8 cellular contexts compared by ENCODE assay signal in genomic region chr10:112383325-112383724, GRCh38. TPM values are rescaled to one million over a fixed set of nuclear protein-coding genes. Genes with fewer than 3 reads are reported as not detected.
DNase-seq lines count a peak whose midpoint lies in the region; TF ChIP-seq lines count a peak whose summit lies in the region.
"Had no signal": no experiment of that assay in that cellular context is flagged by ENCODE, and none has a peak within 500 bp of the region (broad histone marks: within the 10 kb centered on the region; RNA-seq: fewer than 3 reads in every experiment).

No MANE protein-coding gene starts in this region.

- peak overlapping the region; percentile 85 for H3K27ac Mint-ChIP-seq in progenitor cell of endocrine pancreas
- H3K27ac Mint-ChIP-seq: activated naive CD8-positive, alpha-beta T cell treated with anti-CD3 and anti-CD28 coated beads, Interleukin-2, amount 10 ng/mL, durations not matched to agents 7 days and 5 days had no signal

- H3K27me3 Mint-ChIP-seq in progenitor cell of endocrine pancreas: no peaks in the 10 kb centered on the region
- H3K27me3 Mint-ChIP-seq: activated naive CD8-positive, alpha-beta T cell treated with anti-CD3 and anti-CD28 coated beads, Interleukin-2, amount 10 ng/mL, durations not matched to agents 7 days and 5 days had no signal

- H3K36me3 ChIP-seq in fibroblast of lung (ENCODE audit: control insufficient read depth, insufficient read depth, low read length) (no peaks in the 10 kb centered on the region), uterus (no peaks in the 10 kb centered on the region)

- peak; percentile 35 for DNase-seq in ELF-1 (ENCODE audit: low read depth, low spot score)
- DNase-seq in NCI-H226: peak; percentile 67
- DNase-seq in fibroblast of lung (ENCODE audit: low read depth in 2 of 2): peak; percentile 72 to 79
- DNase-seq in progenitor cell of endocrine pancreas (ENCODE audit: low spot score, unreplicated experiment): no peak
- no peak for DNase-seq in uterus
- no peak for DNase-seq in GM13976 (ENCODE audit: low spot score)
- no peak for DNase-seq in hypothalamus (lab: John Stamatoyannopoulos, UW)
- DNase-seq: activated naive CD8-positive, alpha-beta T cell treated with anti-CD3 and anti-CD28 coated beads, Interleukin-2, amount 10 ng/mL, durations not matched to agents 7 days and 5 days had no signal

- H3K9me3 ChIP-seq in fibroblast of lung (ENCODE audit: control insufficient read depth, insufficient read depth, low read depth, low read length) (no peaks in the 10 kb centered on the region), uterus (no peaks in the 10 kb centered on the region)

- no peaks in the 10 kb centered on the region for H3K79me2 ChIP-seq in fibroblast of lung (ENCODE audit: control insufficient read depth, insufficient read depth, low read length)

- H3K9ac ChIP-seq in fibroblast of lung (ENCODE audit: insufficient read depth, low read length): no peak overlapping the region

- H4K20me1 ChIP-seq in fibroblast of lung (ENCODE audit: control insufficient read depth, extremely low read depth, insufficient read depth, low read length): no peaks in the 10 kb centered on the region

- H3K4me1 Mint-ChIP-seq in progenitor cell of endocrine pancreas (ENCODE audit: low read depth): peaks cover 36% of the 10 kb centered on the region

- H3K27me3 ChIP-seq in fibroblast of lung (ENCODE audit: control insufficient read depth, insufficient read depth, low read length) (no peaks in the 10 kb centered on the region), uterus (no peaks in the 10 kb centered on the region)

- H3K36me3 Mint-ChIP-seq in progenitor cell of endocrine pancreas (ENCODE audit: insufficient read depth): no peaks in the 10 kb centered on the region

- no peaks in the 10 kb centered on the region for H3K9me3 Mint-ChIP-seq in progenitor cell of endocrine pancreas (ENCODE audit: low read depth)
- H3K9me3 Mint-ChIP-seq: activated naive CD8-positive, alpha-beta T cell treated with anti-CD3 and anti-CD28 coated beads, Interleukin-2, amount 10 ng/mL, durations not matched to agents 7 days and 5 days had no signal

- H3K4me3 Mint-ChIP-seq in progenitor cell of endocrine pancreas (ENCODE audit: low read depth): no peak overlapping the region
- H3K4me3 Mint-ChIP-seq: activated naive CD8-positive, alpha-beta T cell treated with anti-CD3 and anti-CD28 coated beads, Interleukin-2, amount 10 ng/mL, durations not matched to agents 7 days and 5 days had no signal

- H3K4me1 ChIP-seq in fibroblast of lung (ENCODE audit: control insufficient read depth, extremely low read depth, insufficient read depth, low read length) (peaks cover 3% of the 10 kb centered on the region), uterus (no peaks in the 10 kb centered on the region)

- in situ Hi-C loops in GM13976 (cut with MboI; ENCODE audit: low sequenced_read_pairs, unreplicated experiment): no loop called here

- no peak overlapping the region for H3K4me3 ChIP-seq in fibroblast of lung (replicated peaks in 1 of 4; ENCODE audit: control extremely low read depth in 1 of 4, insufficient read depth in 1 of 4, low read depth in 3 of 4, low read length in 4 of 4)
- H3K4me3 ChIP-seq in uterus: no peak overlapping the region

- TF ChIP-seq CTCF in fibroblast of lung (conservative IDR thresholded peaks at IDR 0.05 in 1 of 2, IDR thresholded peaks at IDR 0.05 in 1 of 2; ENCODE audit: low read depth in 1 of 2, low read length in 2 of 2) (no peak), progenitor cell of endocrine pancreas (IDR thresholded peaks at IDR 0.05; ENCODE audit: unreplicated experiment) (no peak), uterus (IDR thresholded peaks at IDR 0.05) (no peak), GM13976 (IDR thresholded peaks at IDR 0.05; ENCODE audit: borderline replicate concordance, control extremely low read depth, extremely low read depth, insufficient read depth, missing control alignments) (no peak)

- no peak overlapping the region for H3K4me2 ChIP-seq in fibroblast of lung (ENCODE audit: extremely low read depth, insufficient read depth, low read length)

- H2AFZ ChIP-seq in fibroblast of lung (ENCODE audit: low read length): no peak overlapping the region

- intact Hi-C loops in uterus (cut with DNase I; ENCODE audit: low total_unique reads): no loop called here

- H3K27ac ChIP-seq in fibroblast of lung (ENCODE audit: insufficient read depth, low read length) (no peak overlapping the region), uterus (no peak overlapping the region)

- TF ChIP-seq POLR2A in uterus (IDR thresholded peaks at IDR 0.05): no peak

RNA-seq across cellular contexts. Expression of gene ACSL5, which starts 9.4 kb away (rescaled TPM):
- total RNA-seq in fibroblast of lung (1.7 and 4.6 TPM in 2 replicates), progenitor cell of endocrine pancreas (0.22 and 0.33 TPM in 2 replicates), uterus (10 to 100 TPM in 3 of 4 donors, 1 to 10 TPM in 1; 7.4 to 30.6 (median 11.9) TPM)
- 2.3 and 6.6 TPM in 2 replicates for polyA plus RNA-seq in fibroblast of lung
- polyA plus RNA-seq in fibroblast of lung (2012): 1.5 and 4.4 TPM in 2 replicates
- 2.3 and 13.3 TPM in 2 replicates for polyA minus RNA-seq in fibroblast of lung (ENCODE audit: low replicate concordance)

Comparison
In these comparisons a context has a peak if more than half of its experiments do, and no peak if none do; other contexts are left out.
1. DNase-seq: peak in ELF-1 (single experiment), NCI-H226 (single experiment) and fibroblast of lung (2 of 2); none in progenitor cell of endocrine pancreas (single experiment), uterus (0 of 2), GM13976 (single experiment) and hypothalamus (0 of 51).